In the genomic region with DNA sequence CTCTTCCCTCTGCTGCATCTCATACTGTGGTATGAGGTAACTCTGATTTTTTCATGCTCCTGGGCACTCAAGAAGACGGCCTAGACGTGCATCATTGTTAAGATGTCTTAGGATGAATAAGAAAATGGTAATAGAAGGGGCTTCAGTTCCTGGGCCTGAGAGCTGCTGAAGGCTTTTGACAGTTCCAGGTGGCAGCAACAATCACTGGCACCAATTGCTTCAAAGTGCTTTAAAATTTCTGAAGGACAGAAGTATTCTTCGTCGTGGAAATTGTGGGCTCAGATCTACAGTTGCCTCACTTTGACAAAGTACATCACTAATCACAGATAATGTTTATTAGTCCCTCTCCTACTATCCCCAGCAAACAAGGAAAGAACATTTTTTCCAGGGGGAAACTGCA, we compare ENCODE assay signal across 30 cellular contexts.
"Had no signal": no experiment of that assay in that cellular context is flagged by ENCODE, and none has a peak within 500 bp of the region (broad histone marks: within the 10 kb centered on the region; RNA-seq: fewer than 3 reads in every experiment).

No MANE protein-coding gene starts in this region.

- H3K9me3 Mint-ChIP-seq: nephron; stimulated activated naive B cell treated with anti-CD40 and anti-IgM and Interleukin-4, amounts not matched to agents 10 μg/mL and 1 μg/mL and 100 μg/mL, for 72 hours had no signal

- DNase-seq: heart left ventricle; hypothalamus; immature natural killer cell; kidney; left colon; left lung; naive thymus-derived CD8-positive, alpha-beta T cell; nucleus accumbens; pancreas; posterior cingulate gyrus; retina; right cardiac atrium; stimulated activated CD4-positive, alpha-beta T cell treated with anti-CD3 and anti-CD28 coated beads, Interleukin-12 subunit alpha, Interleukin-12 subunit beta, amount 100 ng/mL, for 4 hours; stimulated activated CD4-positive, alpha-beta T cell treated with anti-CD3 and anti-CD28 coated beads, Interleukin-15, amount 100 ng/mL, for 24 hours; stimulated activated CD4-positive, alpha-beta T cell treated with anti-CD3 and anti-CD28 coated beads, Interleukin-2, amount 100 ng/mL, for 24 hours; stimulated activated CD4-positive, alpha-beta T cell treated with anti-CD3 and anti-CD28 coated beads, Interleukin-4, amount 100 ng/mL, for 1 hour; stimulated activated naive B cell treated with anti-CD40 and anti-IgM and Interleukin-4, amounts not matched to agents 10 μg/mL and 1 μg/mL and 100 μg/mL, for 72 hours; stimulated activated naive CD8-positive, alpha-beta T cell treated with anti-CD3 and anti-CD28 coated beads, Interleukin-15, Interleukin-2, amounts not matched to agents 100 U/mL and 50 U/mL, for 24 hours; stomach; testis; thyroid gland; transverse colon; upper lobe of right lung had no signal

- H3K4me1 Mint-ChIP-seq: immature natural killer cell; memory B cell; naive thymus-derived CD8-positive, alpha-beta T cell; stimulated activated naive B cell treated with anti-CD40 and anti-IgM and Interleukin-4, amounts not matched to agents 10 μg/mL and 1 μg/mL and 100 μg/mL, for 72 hours had no signal

- H3K27me3 Mint-ChIP-seq: memory B cell had no signal

- H3K36me3 Mint-ChIP-seq: immature natural killer cell; memory B cell; naive thymus-derived CD8-positive, alpha-beta T cell; stimulated activated naive B cell treated with anti-CD40 and anti-IgM and Interleukin-4, amounts not matched to agents 10 μg/mL and 1 μg/mL and 100 μg/mL, for 72 hours had no signal

- H3K27ac Mint-ChIP-seq: immature natural killer cell; memory B cell; naive thymus-derived CD8-positive, alpha-beta T cell; nephron; stimulated activated naive B cell treated with anti-CD40 and anti-IgM and Interleukin-4, amounts not matched to agents 10 μg/mL and 1 μg/mL and 100 μg/mL, for 72 hours had no signal

- H3K27ac ChIP-seq: heart left ventricle, prostate gland, skin epidermis, stomach, testis, transverse colon, upper lobe of right lung had no signal

- H3K36me3 ChIP-seq: heart left ventricle, left lung, pancreas, prostate gland, stomach, thyroid gland, transverse colon, upper lobe of right lung had no signal

- H3K27me3 ChIP-seq: left lung, pancreas, stomach, testis, thyroid gland, transverse colon, upper lobe of right lung had no signal

- FAIRE-seq: islet of Langerhans, kidney, pancreas, urothelium cell line had no signal

- H3K4me3 ChIP-seq: heart left ventricle, left lung, lung, pancreas, prostate gland, skin epidermis, stomach, testis, thyroid gland, transverse colon, upper lobe of right lung had no signal

- H3K9me3 ChIP-seq: heart left ventricle, left lung, pancreas, prostate gland, testis, thyroid gland, transverse colon, upper lobe of right lung had no signal

- H3K4me3 Mint-ChIP-seq: immature natural killer cell; memory B cell; naive thymus-derived CD8-positive, alpha-beta T cell; nephron; stimulated activated naive B cell treated with anti-CD40 and anti-IgM and Interleukin-4, amounts not matched to agents 10 μg/mL and 1 μg/mL and 100 μg/mL, for 72 hours had no signal

- H3K4me1 ChIP-seq: heart left ventricle, left lung, prostate gland, stomach, testis, upper lobe of right lung had no signal
